Comparison of ENCODE assay signal across 27 cellular contexts in genomic region chr17:66740226-66740625, GRCh38.
"Had no signal": no experiment of that assay in that cellular context is flagged by ENCODE, and none has a peak within 500 bp of the region (broad histone marks: within the 10 kb centered on the region; RNA-seq: fewer than 3 reads in every experiment).

No MANE protein-coding gene starts in this region.

- H3K36me3 ChIP-seq: colonic mucosa, prostate gland, right atrium auricular region had no signal

- ATAC-seq: foreskin keratinocyte; gastroesophageal sphincter; heart left ventricle; left lobe of liver; mucosa of descending colon; natural killer cell treated with Interleukin-12 subunit alpha and Interleukin-12 subunit beta and Interleukin-15 and Interleukin-18, amount 100 ng/mL, for 72 hours; sciatic nerve had no signal

- H3K27me3 Mint-ChIP-seq: dendritic cell treated with granulocyte-macrophage colony-stimulating factor and Interleukin-4, amounts not matched to agents 40 ng/mL and 50 ng/mL, for 4 days; natural killer cell treated with Interleukin-12 subunit alpha and Interleukin-12 subunit beta and Interleukin-15 and Interleukin-18, amount 100 ng/mL, for 72 hours had no signal

- H3K36me3 Mint-ChIP-seq: memory B cell; mesothelial cell of epicardium; naive B cell; natural killer cell treated with Interleukin-12 subunit alpha and Interleukin-12 subunit beta and Interleukin-15 and Interleukin-18, amount 100 ng/mL, for 72 hours; type B pancreatic cell had no signal

- H3K27ac Mint-ChIP-seq: dendritic cell treated with granulocyte-macrophage colony-stimulating factor and Interleukin-4, amounts not matched to agents 40 ng/mL and 50 ng/mL, for 4 days; memory B cell; mesothelial cell of epicardium; natural killer cell treated with Interleukin-12 subunit alpha and Interleukin-12 subunit beta and Interleukin-15 and Interleukin-18, amount 100 ng/mL, for 72 hours; type B pancreatic cell had no signal

- H3K4me3 Mint-ChIP-seq: dendritic cell treated with granulocyte-macrophage colony-stimulating factor and Interleukin-4, amounts not matched to agents 40 ng/mL and 50 ng/mL, for 4 days; memory B cell; mesothelial cell of epicardium; naive B cell; natural killer cell treated with Interleukin-12 subunit alpha and Interleukin-12 subunit beta and Interleukin-15 and Interleukin-18, amount 100 ng/mL, for 72 hours; neural crest cell; type B pancreatic cell had no signal

- H2AFZ ChIP-seq: hepatocyte, parathyroid adenoma had no signal

- H3K4me3 ChIP-seq: colonic mucosa, esophagus muscularis mucosa, gastroesophageal sphincter, heart left ventricle, hepatocyte, lung, mucosa of descending colon, prostate gland, right atrium auricular region, testis, tibial artery had no signal

- H3K9me3 Mint-ChIP-seq: dendritic cell treated with granulocyte-macrophage colony-stimulating factor and Interleukin-4, amounts not matched to agents 40 ng/mL and 50 ng/mL, for 4 days; memory B cell; mesothelial cell of epicardium; naive B cell; natural killer cell treated with Interleukin-12 subunit alpha and Interleukin-12 subunit beta and Interleukin-15 and Interleukin-18, amount 100 ng/mL, for 72 hours; neural crest cell; type B pancreatic cell had no signal

- H3K27me3 ChIP-seq: colonic mucosa, esophagus muscularis mucosa, foreskin keratinocyte, gastroesophageal sphincter, heart left ventricle, hepatocyte, right atrium auricular region, testis, tibial artery had no signal

- H3K4me1 ChIP-seq: colonic mucosa, esophagus muscularis mucosa, foreskin keratinocyte, gastroesophageal sphincter, parathyroid adenoma, prostate gland, testis, tibial artery had no signal

- H3K79me2 ChIP-seq: hepatocyte, parathyroid adenoma had no signal

- H3K4me2 ChIP-seq: hepatocyte had no signal

- DNase-seq: colonic mucosa; effector memory CD4-positive, alpha-beta T cell; foreskin keratinocyte; heart left ventricle; kidney; mucosa of descending colon; naive B cell; stimulated activated CD4-positive, alpha-beta T cell treated with anti-CD3 and anti-CD28 coated beads, Interleukin-4, amount 100 ng/mL, for 4 hours; stimulated activated naive CD4-positive, alpha-beta T cell; substantia nigra; testis; tibial artery had no signal

- H3K4me1 Mint-ChIP-seq: memory B cell, naive B cell had no signal

- H3K27ac ChIP-seq: colonic mucosa, esophagus muscularis mucosa, foreskin keratinocyte, gastroesophageal sphincter, heart left ventricle, hepatocyte, parathyroid adenoma, prostate gland, right atrium auricular region, testis, tibial artery had no signal

- H3K9me3 ChIP-seq: colonic mucosa, esophagus muscularis mucosa, gastroesophageal sphincter, heart left ventricle, mucosa of descending colon, prostate gland, right atrium auricular region, testis, tibial artery had no signal

- H3K9ac ChIP-seq: parathyroid adenoma had no signal
